In genomic region chr12:39103552-39104165, GRCh38 we compare ENCODE assay signal across 8 cellular contexts.
DNase-seq lines count a peak whose midpoint lies in the region; ATAC-seq, FAIRE-seq and TF ChIP-seq lines count a peak whose summit lies in the region.

No MANE protein-coding gene starts in this region.

- peak; percentile 11 for DNase-seq in AG09309 (ENCODE audit: low read depth)
- DNase-seq in GM12891 (ENCODE audit: insufficient read length, low spot score): peak; percentile 13
- DNase-seq in HFF-Myc (ENCODE audit: extremely low read depth, low read depth): peak; percentile 7
- DNase-seq in RWPE1 (ENCODE audit: low spot score): peak; percentile 80
- peak; percentile 53 for DNase-seq in endothelial cell of umbilical vein (ENCODE audit: low read depth, low spot score)
- peak in 1 of 3 donors; percentile 48 for DNase-seq in mucosa of descending colon
- DNase-seq in NCI-H128 (lab: John Stamatoyannopoulos, UW; ENCODE audit: unreplicated experiment): no peak

- H3K36me3 ChIP-seq in endothelial cell of umbilical vein (ENCODE audit: control insufficient read depth in 2 of 2, extremely low read depth in 1 of 2, insufficient read depth in 2 of 2, low read length in 2 of 2) (no peaks in the 10 kb centered on the region), mucosa of descending colon (ENCODE audit: low read depth) (no peaks in the 10 kb centered on the region)

- no peak overlapping the region for H3K9ac ChIP-seq in endothelial cell of umbilical vein (replicated peaks; ENCODE audit: extremely low read depth, insufficient read depth, low read length)

- no TSS peak for BruUV-seq in endothelial cell of umbilical vein (replicated peaks; lab: Mats Ljungman, UMichigan)

- H3K9me1 ChIP-seq in endothelial cell of umbilical vein (replicated peaks; ENCODE audit: control insufficient read depth, extremely low read depth, insufficient read depth, low read length): no peaks in the 10 kb centered on the region

- intact Hi-C loops in endothelial cell of umbilical vein (cut with micrococcal nuclease) (loop anchor here (1.0 kb wide), 3 partner anchors 182 to 775 kb away; no protein-coding TSS in a partner anchor), mucosa of descending colon (cut with DNase I, micrococcal nuclease) (loop anchor here (2.0 to 10.0 kb wide), 3 partner anchors 183 to 779 kb away; no protein-coding TSS in a partner anchor)

- CTCF ChIA-PET in RWPE1 (lab: Yijun Ruan, JAX): interaction anchor here (0.6 to 2.5 kb wide), 6 partner anchors 17 to 197 kb away, joined by 3 to 13 read pairs (median 4); no protein-coding TSS in a partner anchor
- CTCF ChIA-PET in endothelial cell of umbilical vein (lab: Charles Lee): interaction anchor here (0.6 to 3.9 kb wide), 17 partner anchors 22 to 787 kb away, joined by 3 to 75 read pairs (median 5); partner anchors contain the start of gene ALG10B

- H3K4me3 ChIP-seq in AG09309 (ENCODE audit: control insufficient read depth, low read depth, low read length) (no peak overlapping the region), HFF-Myc (replicated peaks; ENCODE audit: low read depth, low read length) (no peak overlapping the region), endothelial cell of umbilical vein (replicated peaks in 1 of 3; ENCODE audit: insufficient read depth in 1 of 3, low read depth in 1 of 3, low read length in 3 of 3) (no peak overlapping the region), mucosa of descending colon (no peak overlapping the region)

- no peaks in the 10 kb centered on the region for H3K4me1 ChIP-seq in endothelial cell of umbilical vein (ENCODE audit: control insufficient read depth, extremely low read depth, insufficient read depth, low read length)
- no peaks in the 10 kb centered on the region for H3K4me1 ChIP-seq in mucosa of descending colon (ENCODE audit: low read depth)

- POLR2A ChIA-PET in RWPE1 (lab: Yijun Ruan, JAX; ENCODE audit: low non-redundant PET) (no interaction called here), endothelial cell of umbilical vein (lab: Charles Lee) (no interaction called here)

- H3K79me2 ChIP-seq in endothelial cell of umbilical vein (ENCODE audit: control insufficient read depth, insufficient read depth, low read length): no peaks in the 10 kb centered on the region

- no peaks in the 10 kb centered on the region for H4K20me1 ChIP-seq in endothelial cell of umbilical vein (replicated peaks; ENCODE audit: control insufficient read depth, extremely low read depth, insufficient read depth, low read length)

- FAIRE-seq in GM12891 (lab: Jason Lieb, UNC): peak; percentile 91
- peak; percentile 85 for FAIRE-seq in endothelial cell of umbilical vein (lab: Jason Lieb, UNC)

- H3K9me3 ChIP-seq in endothelial cell of umbilical vein (replicated peaks; ENCODE audit: control insufficient read depth, insufficient read depth, low read length) (no peaks in the 10 kb centered on the region), mucosa of descending colon (no peaks in the 10 kb centered on the region)

- TF ChIP-seq CTCF in AG09309 (IDR thresholded peaks at IDR 0.05; ENCODE audit: control insufficient read depth, insufficient read depth, low read depth, low read length, missing control alignments) (peak; percentile 69), HFF-Myc (IDR thresholded peaks at IDR 0.05; ENCODE audit: low read depth, low read length, missing control alignments) (peak; percentile 55), LNCAP (IDR thresholded peaks at IDR 0.05) (peak; percentile 80), RWPE1 (conservative IDR thresholded peaks at IDR 0.05; ENCODE audit: low read depth) (peak; percentile 81), endothelial cell of umbilical vein (IDR thresholded peaks at IDR 0.05; ENCODE audit: extremely low read depth in 1 of 2, insufficient read depth in 1 of 2, low read depth in 1 of 2, low read length in 2 of 2) (peak; percentile 56 to 68), mucosa of descending colon (IDR thresholded peaks at IDR 0.05) (peak; percentile 35)

- dilution Hi-C loops in endothelial cell of umbilical vein (cut with MboI; ENCODE audit: extremely low pct_ligation_motif_present, low sequenced_read_pairs): no loop called here

- TF ChIP-seq POLR2A in GM12891 (IDR thresholded peaks at IDR 0.05; ENCODE audit: low read depth, low read length) (no peak), endothelial cell of umbilical vein (IDR thresholded peaks at IDR 0.05; ENCODE audit: low read depth, low read length) (no peak)

- peaks cover 0 to 2% of the 10 kb centered on the region in 2 experiments for H3K27me3 ChIP-seq in endothelial cell of umbilical vein (ENCODE audit: control insufficient read depth in 2 of 2, insufficient read depth in 2 of 2, low read length in 2 of 2)

- H2AFZ ChIP-seq in endothelial cell of umbilical vein (ENCODE audit: low read depth, low read length): no peak overlapping the region

- ATAC-seq in mucosa of descending colon: peak; percentile 89

- H3K4me2 ChIP-seq in endothelial cell of umbilical vein (ENCODE audit: insufficient read depth, low read length): no peak overlapping the region

- H3K27ac ChIP-seq in RWPE1 (no peak overlapping the region), endothelial cell of umbilical vein (ENCODE audit: insufficient read depth, low read depth, low read length) (no peak overlapping the region)

TF ChIP-seq in GM12891, 5 proteins besides CTCF, POLR2A, EP300 and RAD21:
- no peak for TF ChIP-seq SPI1 (IDR thresholded peaks at IDR 0.05; ENCODE audit: low read depth, low read length)
- TF ChIP-seq PAX5 (IDR thresholded peaks at IDR 0.05; ENCODE audit: insufficient read depth, low read length, severe bottlenecking): no peak
- no peak for TF ChIP-seq TAF1 (IDR thresholded peaks at IDR 0.05; ENCODE audit: low read depth, low read length)
- no peak for TF ChIP-seq POLR2AphosphoS5 (IDR thresholded peaks at IDR 0.05; ENCODE audit: low read depth, low read length)
- TF ChIP-seq POU2F2 (IDR thresholded peaks at IDR 0.05; ENCODE audit: low read depth, low read length): no peak
TF ChIP-seq in GM12891: peak in this region for 0.

TF ChIP-seq in endothelial cell of umbilical vein, 7 proteins besides CTCF, POLR2A, EP300 and RAD21:
- TF ChIP-seq POLR2AphosphoS5 (IDR thresholded peaks at IDR 0.05; ENCODE audit: insufficient read depth, low read depth, low read length) (no peak), EZH2 (IDR thresholded peaks at IDR 0.05; ENCODE audit: borderline replicate concordance, low read depth, low read length, severe bottlenecking) (no peak), MYC (IDR thresholded peaks at IDR 0.05; ENCODE audit: low read depth, low read length) (no peak), FOS (IDR thresholded peaks at IDR 0.05; ENCODE audit: borderline replicate concordance, insufficient read depth, low read length) (no peak), GATA2 (IDR thresholded peaks at IDR 0.05; ENCODE audit: insufficient read depth, insufficient read length, low read depth, low read length) (no peak), JUN (IDR thresholded peaks at IDR 0.05; ENCODE audit: borderline replicate concordance, insufficient read depth, insufficient read length, low read depth) (no peak)
- TF ChIP-seq, protein P1, sequence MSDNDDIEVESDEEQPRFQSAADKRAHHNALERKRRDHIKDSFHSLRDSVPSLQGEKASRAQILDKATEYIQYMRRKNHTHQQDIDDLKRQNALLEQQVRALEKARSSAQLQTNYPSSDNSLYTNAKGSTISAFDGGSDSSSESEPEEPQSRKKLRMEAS (IDR thresholded peaks at IDR 0.05; ENCODE audit: insufficient read depth, insufficient read length): no peak
